In the genomic region with DNA sequence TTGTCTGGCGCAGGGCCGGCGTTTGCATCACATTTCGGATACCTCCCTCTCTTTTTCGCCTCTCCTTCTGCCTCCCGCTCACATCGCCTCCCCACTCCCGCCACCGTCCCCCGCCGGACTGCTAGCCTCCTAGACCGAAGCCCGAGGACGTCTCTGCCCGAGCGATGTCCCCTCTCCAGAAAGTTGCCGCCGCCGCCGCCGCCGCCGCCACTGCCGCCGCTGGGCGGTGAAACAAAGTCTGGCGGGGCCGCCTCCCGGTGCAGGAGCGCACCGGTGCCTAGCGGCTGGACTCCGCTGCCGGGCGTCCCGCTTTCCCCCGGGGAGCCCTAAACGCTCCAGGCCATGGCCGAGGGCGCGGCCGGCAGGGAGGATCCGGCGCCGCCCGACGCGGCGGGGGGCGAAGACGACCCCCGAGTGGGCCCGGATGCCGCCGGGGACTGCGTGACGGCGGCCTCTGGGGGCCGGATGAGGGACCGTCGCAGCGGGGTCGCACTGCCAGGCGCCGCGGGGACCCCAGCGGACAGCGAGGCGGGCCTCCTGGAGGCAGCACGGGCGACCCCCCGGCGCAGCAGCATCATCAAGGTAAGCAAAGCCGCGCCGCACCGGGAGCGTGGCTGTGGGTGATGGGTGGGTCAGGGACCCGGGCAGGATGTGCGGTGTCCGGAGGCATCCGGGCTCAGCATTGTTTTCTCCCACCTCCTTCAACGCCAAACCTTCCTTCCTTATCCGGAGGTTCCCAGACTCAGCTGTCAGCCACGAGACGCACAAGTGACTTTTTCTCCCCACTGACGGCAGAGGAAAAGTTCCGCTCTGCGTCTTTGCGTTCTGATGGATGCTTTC, we compare ENCODE assay signal across 1 cellular context.
TF ChIP-seq lines count a peak whose summit lies in the region.

No MANE protein-coding gene starts in this region.

TF ChIP-seq in HEK293, 187 proteins besides CTCF, POLR2A, EP300 and RAD21 (continued from another document):
- TF ChIP-seq, protein P1, sequence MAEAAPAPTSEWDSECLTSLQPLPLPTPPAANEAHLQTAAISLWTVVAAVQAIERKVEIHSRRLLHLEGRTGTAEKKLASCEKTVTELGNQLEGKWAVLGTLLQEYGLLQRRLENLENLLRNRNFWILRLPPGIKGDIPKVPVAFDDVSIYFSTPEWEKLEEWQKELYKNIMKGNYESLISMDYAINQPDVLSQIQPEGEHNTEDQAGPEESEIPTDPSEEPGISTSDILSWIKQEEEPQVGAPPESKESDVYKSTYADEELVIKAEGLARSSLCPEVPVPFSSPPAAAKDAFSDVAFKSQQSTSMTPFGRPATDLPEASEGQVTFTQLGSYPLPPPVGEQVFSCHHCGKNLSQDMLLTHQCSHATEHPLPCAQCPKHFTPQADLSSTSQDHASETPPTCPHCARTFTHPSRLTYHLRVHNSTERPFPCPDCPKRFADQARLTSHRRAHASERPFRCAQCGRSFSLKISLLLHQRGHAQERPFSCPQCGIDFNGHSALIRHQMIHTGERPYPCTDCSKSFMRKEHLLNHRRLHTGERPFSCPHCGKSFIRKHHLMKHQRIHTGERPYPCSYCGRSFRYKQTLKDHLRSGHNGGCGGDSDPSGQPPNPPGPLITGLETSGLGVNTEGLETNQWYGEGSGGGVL (tag by site-specific recombination; IDR thresholded peaks at IDR 0.05), result peak; percentile 68
- TF ChIP-seq ZNF335 (tag by site-specific recombination; conservative IDR thresholded peaks at IDR 0.05), result peak; percentile 76
- peak; percentile 86; the same call in 1 of the 2 replicates for TF ChIP-seq PRDM1 (tag by site-specific recombination; IDR thresholded peaks at IDR 0.05)
- TF ChIP-seq ZNF473 (tag by site-specific recombination; IDR thresholded peaks at IDR 0.05), result no peak
- TF ChIP-seq ZIC2 (tag by site-specific recombination; IDR thresholded peaks at IDR 0.05), result peak; percentile 73
- TF ChIP-seq, protein P2, sequence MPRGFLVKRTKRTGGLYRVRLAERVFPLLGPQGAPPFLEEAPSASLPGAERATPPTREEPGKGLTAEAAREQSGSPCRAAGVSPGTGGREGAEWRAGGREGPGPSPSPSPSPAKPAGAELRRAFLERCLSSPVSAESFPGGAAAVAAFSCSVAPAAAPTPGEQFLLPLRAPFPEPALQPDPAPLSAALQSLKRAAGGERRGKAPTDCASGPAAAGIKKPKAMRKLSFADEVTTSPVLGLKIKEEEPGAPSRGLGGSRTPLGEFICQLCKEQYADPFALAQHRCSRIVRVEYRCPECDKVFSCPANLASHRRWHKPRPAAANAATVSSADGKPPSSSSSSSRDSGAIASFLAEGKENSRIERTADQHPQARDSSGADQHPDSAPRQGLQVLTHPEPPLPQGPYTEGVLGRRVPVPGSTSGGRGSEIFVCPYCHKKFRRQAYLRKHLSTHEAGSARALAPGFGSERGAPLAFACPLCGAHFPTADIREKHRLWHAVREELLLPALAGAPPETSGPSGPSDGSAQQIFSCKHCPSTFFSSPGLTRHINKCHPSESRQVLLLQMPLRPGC (tag by site-specific recombination; IDR thresholded peaks at IDR 0.05), result no peak
- no peak for TF ChIP-seq ZNF174 (tag by site-specific recombination; IDR thresholded peaks at IDR 0.05)
- TF ChIP-seq, protein P3, sequence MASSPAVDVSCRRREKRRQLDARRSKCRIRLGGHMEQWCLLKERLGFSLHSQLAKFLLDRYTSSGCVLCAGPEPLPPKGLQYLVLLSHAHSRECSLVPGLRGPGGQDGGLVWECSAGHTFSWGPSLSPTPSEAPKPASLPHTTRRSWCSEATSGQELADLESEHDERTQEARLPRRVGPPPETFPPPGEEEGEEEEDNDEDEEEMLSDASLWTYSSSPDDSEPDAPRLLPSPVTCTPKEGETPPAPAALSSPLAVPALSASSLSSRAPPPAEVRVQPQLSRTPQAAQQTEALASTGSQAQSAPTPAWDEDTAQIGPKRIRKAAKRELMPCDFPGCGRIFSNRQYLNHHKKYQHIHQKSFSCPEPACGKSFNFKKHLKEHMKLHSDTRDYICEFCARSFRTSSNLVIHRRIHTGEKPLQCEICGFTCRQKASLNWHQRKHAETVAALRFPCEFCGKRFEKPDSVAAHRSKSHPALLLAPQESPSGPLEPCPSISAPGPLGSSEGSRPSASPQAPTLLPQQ (tag by site-specific recombination; IDR thresholded peaks at IDR 0.05), result 0 out of 2 replicates have a peak, but pooled peaks have one; percentile 31
- TF ChIP-seq, protein P4, sequence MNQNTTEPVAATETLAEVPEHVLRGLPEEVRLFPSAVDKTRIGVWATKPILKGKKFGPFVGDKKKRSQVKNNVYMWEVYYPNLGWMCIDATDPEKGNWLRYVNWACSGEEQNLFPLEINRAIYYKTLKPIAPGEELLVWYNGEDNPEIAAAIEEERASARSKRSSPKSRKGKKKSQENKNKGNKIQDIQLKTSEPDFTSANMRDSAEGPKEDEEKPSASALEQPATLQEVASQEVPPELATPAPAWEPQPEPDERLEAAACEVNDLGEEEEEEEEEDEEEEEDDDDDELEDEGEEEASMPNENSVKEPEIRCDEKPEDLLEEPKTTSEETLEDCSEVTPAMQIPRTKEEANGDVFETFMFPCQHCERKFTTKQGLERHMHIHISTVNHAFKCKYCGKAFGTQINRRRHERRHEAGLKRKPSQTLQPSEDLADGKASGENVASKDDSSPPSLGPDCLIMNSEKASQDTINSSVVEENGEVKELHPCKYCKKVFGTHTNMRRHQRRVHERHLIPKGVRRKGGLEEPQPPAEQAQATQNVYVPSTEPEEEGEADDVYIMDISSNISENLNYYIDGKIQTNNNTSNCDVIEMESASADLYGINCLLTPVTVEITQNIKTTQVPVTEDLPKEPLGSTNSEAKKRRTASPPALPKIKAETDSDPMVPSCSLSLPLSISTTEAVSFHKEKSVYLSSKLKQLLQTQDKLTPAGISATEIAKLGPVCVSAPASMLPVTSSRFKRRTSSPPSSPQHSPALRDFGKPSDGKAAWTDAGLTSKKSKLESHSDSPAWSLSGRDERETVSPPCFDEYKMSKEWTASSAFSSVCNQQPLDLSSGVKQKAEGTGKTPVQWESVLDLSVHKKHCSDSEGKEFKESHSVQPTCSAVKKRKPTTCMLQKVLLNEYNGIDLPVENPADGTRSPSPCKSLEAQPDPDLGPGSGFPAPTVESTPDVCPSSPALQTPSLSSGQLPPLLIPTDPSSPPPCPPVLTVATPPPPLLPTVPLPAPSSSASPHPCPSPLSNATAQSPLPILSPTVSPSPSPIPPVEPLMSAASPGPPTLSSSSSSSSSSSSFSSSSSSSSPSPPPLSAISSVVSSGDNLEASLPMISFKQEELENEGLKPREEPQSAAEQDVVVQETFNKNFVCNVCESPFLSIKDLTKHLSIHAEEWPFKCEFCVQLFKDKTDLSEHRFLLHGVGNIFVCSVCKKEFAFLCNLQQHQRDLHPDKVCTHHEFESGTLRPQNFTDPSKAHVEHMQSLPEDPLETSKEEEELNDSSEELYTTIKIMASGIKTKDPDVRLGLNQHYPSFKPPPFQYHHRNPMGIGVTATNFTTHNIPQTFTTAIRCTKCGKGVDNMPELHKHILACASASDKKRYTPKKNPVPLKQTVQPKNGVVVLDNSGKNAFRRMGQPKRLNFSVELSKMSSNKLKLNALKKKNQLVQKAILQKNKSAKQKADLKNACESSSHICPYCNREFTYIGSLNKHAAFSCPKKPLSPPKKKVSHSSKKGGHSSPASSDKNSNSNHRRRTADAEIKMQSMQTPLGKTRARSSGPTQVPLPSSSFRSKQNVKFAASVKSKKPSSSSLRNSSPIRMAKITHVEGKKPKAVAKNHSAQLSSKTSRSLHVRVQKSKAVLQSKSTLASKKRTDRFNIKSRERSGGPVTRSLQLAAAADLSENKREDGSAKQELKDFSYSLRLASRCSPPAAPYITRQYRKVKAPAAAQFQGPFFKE (tag by site-specific recombination; IDR thresholded peaks at IDR 0.05; ENCODE audit: borderline replicate concordance), result no peak
- TF ChIP-seq, protein P5, sequence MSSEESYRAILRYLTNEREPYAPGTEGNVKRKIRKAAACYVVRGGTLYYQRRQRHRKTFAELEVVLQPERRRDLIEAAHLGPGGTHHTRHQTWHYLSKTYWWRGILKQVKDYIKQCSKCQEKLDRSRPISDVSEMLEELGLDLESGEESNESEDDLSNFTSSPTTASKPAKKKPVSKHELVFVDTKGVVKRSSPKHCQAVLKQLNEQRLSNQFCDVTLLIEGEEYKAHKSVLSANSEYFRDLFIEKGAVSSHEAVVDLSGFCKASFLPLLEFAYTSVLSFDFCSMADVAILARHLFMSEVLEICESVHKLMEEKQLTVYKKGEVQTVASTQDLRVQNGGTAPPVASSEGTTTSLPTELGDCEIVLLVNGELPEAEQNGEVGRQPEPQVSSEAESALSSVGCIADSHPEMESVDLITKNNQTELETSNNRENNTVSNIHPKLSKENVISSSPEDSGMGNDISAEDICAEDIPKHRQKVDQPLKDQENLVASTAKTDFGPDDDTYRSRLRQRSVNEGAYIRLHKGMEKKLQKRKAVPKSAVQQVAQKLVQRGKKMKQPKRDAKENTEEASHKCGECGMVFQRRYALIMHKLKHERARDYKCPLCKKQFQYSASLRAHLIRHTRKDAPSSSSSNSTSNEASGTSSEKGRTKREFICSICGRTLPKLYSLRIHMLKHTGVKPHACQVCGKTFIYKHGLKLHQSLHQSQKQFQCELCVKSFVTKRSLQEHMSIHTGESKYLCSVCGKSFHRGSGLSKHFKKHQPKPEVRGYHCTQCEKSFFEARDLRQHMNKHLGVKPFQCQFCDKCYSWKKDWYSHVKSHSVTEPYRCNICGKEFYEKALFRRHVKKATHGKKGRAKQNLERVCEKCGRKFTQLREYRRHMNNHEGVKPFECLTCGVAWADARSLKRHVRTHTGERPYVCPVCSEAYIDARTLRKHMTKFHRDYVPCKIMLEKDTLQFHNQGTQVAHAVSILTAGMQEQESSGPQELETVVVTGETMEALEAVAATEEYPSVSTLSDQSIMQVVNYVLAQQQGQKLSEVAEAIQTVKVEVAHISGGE (tag by site-specific recombination; conservative IDR thresholded peaks at IDR 0.05; ENCODE audit: low read depth), result 0 out of 2 replicates have a peak, but pooled peaks have one; percentile 46
- TF ChIP-seq, protein P6, sequence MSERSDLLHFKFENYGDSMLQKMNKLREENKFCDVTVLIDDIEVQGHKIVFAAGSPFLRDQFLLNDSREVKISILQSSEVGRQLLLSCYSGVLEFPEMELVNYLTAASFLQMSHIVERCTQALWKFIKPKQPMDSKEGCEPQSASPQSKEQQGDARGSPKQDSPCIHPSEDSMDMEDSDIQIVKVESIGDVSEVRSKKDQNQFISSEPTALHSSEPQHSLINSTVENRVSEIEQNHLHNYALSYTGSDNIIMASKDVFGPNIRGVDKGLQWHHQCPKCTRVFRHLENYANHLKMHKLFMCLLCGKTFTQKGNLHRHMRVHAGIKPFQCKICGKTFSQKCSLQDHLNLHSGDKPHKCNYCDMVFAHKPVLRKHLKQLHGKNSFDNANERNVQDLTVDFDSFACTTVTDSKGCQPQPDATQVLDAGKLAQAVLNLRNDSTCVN (tag by site-specific recombination; optimal IDR thresholded peaks at IDR 0.05), result peak; percentile 40
- TF ChIP-seq ZNF660 (tag by site-specific recombination; IDR thresholded peaks at IDR 0.05), result 0 out of 2 replicates have a peak, but pooled peaks have one; percentile 4
- TF ChIP-seq ZNF776 (tag by site-specific recombination; IDR thresholded peaks at IDR 0.05; ENCODE audit: borderline replicate concordance), result no peak
- TF ChIP-seq ZNF777 (tag by site-specific recombination; IDR thresholded peaks at IDR 0.05; ENCODE audit: borderline replicate concordance), result peak; percentile 68; the same call in 1 of the 2 replicates
- peak; percentile 70 for TF ChIP-seq GLIS2 (tag by site-specific recombination; IDR thresholded peaks at IDR 0.05)
- TF ChIP-seq SETDB1 (IDR thresholded peaks at IDR 0.05; ENCODE audit: insufficient read length, low read length), result no peak
